20 cellular contexts compared by ENCODE assay signal in genomic region chrX:108309144-108309543, GRCh38.
DNase-seq lines count a peak whose midpoint lies in the region; ATAC-seq and TF ChIP-seq lines count a peak whose summit lies in the region.
"Had no signal": no experiment of that assay in that cellular context is flagged by ENCODE, and none has a peak within 500 bp of the region (broad histone marks: within the 10 kb centered on the region; RNA-seq: fewer than 3 reads in every experiment).

No MANE protein-coding gene starts in this region.

- TF ChIP-seq CTCF in cardiac muscle cell (IDR thresholded peaks at IDR 0.05; ENCODE audit: low read depth, low read length) = no peak
- TF ChIP-seq CTCF in right atrium auricular region (IDR thresholded peaks at IDR 0.05) = no peak
- no peak for TF ChIP-seq CTCF in fibroblast of pulmonary artery (IDR thresholded peaks at IDR 0.05; ENCODE audit: low read length, missing control alignments)
- no peak for TF ChIP-seq CTCF in smooth muscle cell (IDR thresholded peaks at IDR 0.05; ENCODE audit: borderline replicate concordance, insufficient read depth, poor library complexity, severe bottlenecking)

- peak overlapping the region; percentile 42 for H3K4me2 ChIP-seq in smooth muscle cell

- H2AFZ ChIP-seq in smooth muscle cell (ENCODE audit: low read depth) = no peak overlapping the region

- no peak overlapping the region for H3K4me3 Mint-ChIP-seq in T-cell

- no peaks in the 10 kb centered on the region for H3K9me3 Mint-ChIP-seq in T-cell

- no peaks in the 10 kb centered on the region for H3K36me3 ChIP-seq in cardiac muscle cell
- no peaks in the 10 kb centered on the region for H3K36me3 ChIP-seq in right atrium auricular region
- H3K36me3 ChIP-seq in smooth muscle cell (ENCODE audit: low read depth) = no peaks in the 10 kb centered on the region
- H3K36me3 ChIP-seq: upper lobe of right lung had no signal

- H4K20me1 ChIP-seq in smooth muscle cell (ENCODE audit: low read depth) = no peaks in the 10 kb centered on the region

- no peaks in the 10 kb centered on the region for H3K36me3 Mint-ChIP-seq in T-cell

- no peaks in the 10 kb centered on the region for H3K79me2 ChIP-seq in smooth muscle cell (ENCODE audit: low read depth)

- DNase-seq in cardiac muscle cell (ENCODE audit: low read depth in 1 of 2, low spot score in 1 of 2) (peak in 1 of 2 donors; percentile 75), right atrium auricular region (ENCODE audit: low spot score) (no peak), SW 1271 (lab: John Stamatoyannopoulos, UW) (peak; percentile 5 to 30), fibroblast of pulmonary artery (ENCODE audit: low read depth) (peak; percentile 90), smooth muscle cell (lab: John Stamatoyannopoulos, UW; ENCODE audit: unreplicated experiment) (no peak), NCI-H524 treated with DMSO at 0.1 percent for 48 hours (lab: John Stamatoyannopoulos, UW) (no peak), T-cell (no peak)
- DNase-seq: 8988T; activated CD4-positive, alpha-beta T cell treated with anti-CD3 and anti-CD28 coated beads, Interleukin-2, amount 50 U/mL, for 48 hours; activated naive CD4-positive, alpha-beta T cell treated with Interleukin-2 at 50 U/mL for 16 hours; aorta; DND-41; hypothalamus; MV-4-11; NCI-H2029; stimulated activated naive CD8-positive, alpha-beta T cell treated with anti-CD3 and anti-CD28 coated beads, Interleukin-15, Interleukin-2, amounts not matched to agents 100 U/mL and 50 U/mL, for 24 hours; upper lobe of right lung had no signal

- WGBS in smooth muscle cell (ENCODE audit: low lambda C conversion rate) = 31% methylated on average over 4 of the region's 4 CpGs

- no peaks in the 10 kb centered on the region for H3K4me1 Mint-ChIP-seq in T-cell

- no peaks in the 10 kb centered on the region for H3K27me3 ChIP-seq in cardiac muscle cell
- H3K27me3 ChIP-seq in right atrium auricular region = no peaks in the 10 kb centered on the region
- no peaks in the 10 kb centered on the region for H3K27me3 ChIP-seq in smooth muscle cell (ENCODE audit: low read depth)
- H3K27me3 ChIP-seq: upper lobe of right lung had no signal

- no peak overlapping the region for H3K4me3 ChIP-seq in cardiac muscle cell
- H3K4me3 ChIP-seq in right atrium auricular region = no peak overlapping the region
- H3K4me3 ChIP-seq in fibroblast of pulmonary artery (replicated peaks; ENCODE audit: low read depth, low read length) = no peak overlapping the region
- H3K4me3 ChIP-seq in smooth muscle cell = no peak overlapping the region
- H3K4me3 ChIP-seq: upper lobe of right lung had no signal

- POLR2A ChIA-PET in T-cell (lab: Charles Lee) = no interaction called here

- peak overlapping the region; percentile 62 for H3K27ac ChIP-seq in cardiac muscle cell
- no peak overlapping the region for H3K27ac ChIP-seq in right atrium auricular region
- H3K27ac ChIP-seq in smooth muscle cell (ENCODE audit: low read depth) = peak overlapping the region; percentile 89
- H3K27ac ChIP-seq: C4-2B, RWPE1, upper lobe of right lung had no signal

- H3K9me3 ChIP-seq in cardiac muscle cell (ENCODE audit: low read depth) (no peaks in the 10 kb centered on the region), right atrium auricular region (no peaks in the 10 kb centered on the region), smooth muscle cell (replicated peaks; ENCODE audit: low read depth) (no peaks in the 10 kb centered on the region)
- H3K9me3 ChIP-seq: upper lobe of right lung had no signal

- H3F3A ChIP-seq in smooth muscle cell (ENCODE audit: low read depth) = peaks cover 2% of the 10 kb centered on the region

- ATAC-seq in T-cell (replicated peaks in 1 of 4) = no peak
- ATAC-seq in HG03025 (IDR thresholded peaks at IDR 0.05; ENCODE audit: low FRiP score, unreplicated experiment) = no peak
- ATAC-seq: stimulated activated naive CD8-positive, alpha-beta T cell treated with anti-CD3 and anti-CD28 coated beads, Interleukin-15, Interleukin-2, amounts not matched to agents 100 U/mL and 50 U/mL, for 24 hours; upper lobe of right lung had no signal

- H3K9ac ChIP-seq in smooth muscle cell (ENCODE audit: low read depth) = peak overlapping the region; percentile 67

- peaks cover 4 to 13% of the 10 kb centered on the region in 2 donors for H3K27me3 Mint-ChIP-seq in T-cell

- CTCF ChIA-PET in T-cell (lab: Charles Lee) = no interaction called here

- H3K27ac Mint-ChIP-seq in T-cell = no peak overlapping the region

- H3K4me1 ChIP-seq in cardiac muscle cell (ENCODE audit: low read depth) = peaks cover 44% of the 10 kb centered on the region
- no peaks in the 10 kb centered on the region for H3K4me1 ChIP-seq in right atrium auricular region
- H3K4me1 ChIP-seq in smooth muscle cell (ENCODE audit: low read depth) = peaks cover 13% of the 10 kb centered on the region
- H3K4me1 ChIP-seq: upper lobe of right lung had no signal

Comparison
In these comparisons a context has a peak if more than half of its experiments do, and no peak if none do; other contexts are left out.
1. H3K27ac ChIP-seq: peak in cardiac muscle cell (single experiment) and smooth muscle cell (single experiment); none in right atrium auricular region (0 of 2).
2. DNase-seq: peak in SW 1271 (2 of 2) and fibroblast of pulmonary artery (single experiment); none in right atrium auricular region (single experiment), smooth muscle cell (single experiment), NCI-H524 treated with DMSO at 0.1 percent for 48 hours (single experiment) and T-cell (0 of 34).